In the genomic region with DNA sequence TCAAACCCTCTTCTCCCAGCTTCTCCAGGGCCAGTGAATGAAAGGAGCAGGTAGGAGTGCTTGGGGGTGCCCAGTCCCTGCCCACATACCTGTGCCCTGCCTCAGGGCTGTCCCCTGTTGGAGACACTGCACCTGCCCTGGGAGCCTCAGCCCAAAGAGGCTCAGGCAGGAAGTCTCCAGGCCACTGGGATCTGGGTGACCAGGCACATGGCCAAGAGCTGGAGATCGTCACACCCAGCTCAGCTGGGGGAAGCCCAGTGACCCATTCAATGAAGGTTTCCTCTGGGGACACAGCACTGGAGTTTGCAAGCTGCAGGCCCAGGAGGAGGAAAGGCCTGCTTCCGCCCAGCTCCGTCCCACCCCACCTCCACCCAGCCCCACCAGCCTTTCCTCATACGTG, we compare ENCODE assay signal across 11 cellular contexts.
A peak's percentile ranks its signal among the peaks of the same experiment; 100 is the strongest.
DNase-seq lines count a peak whose midpoint lies in the region; ATAC-seq, FAIRE-seq and TF ChIP-seq lines count a peak whose summit lies in the region.
"Had no signal": no experiment of that assay in that cellular context is flagged by ENCODE, and none has a peak within 500 bp of the region (broad histone marks: within the 10 kb centered on the region; RNA-seq: fewer than 3 reads in every experiment).

No MANE protein-coding gene starts in this region.

- TF ChIP-seq RAD21 in H1 (IDR thresholded peaks at IDR 0.05 in 1 of 2, conservative IDR thresholded peaks at IDR 0.05 in 1 of 2; ENCODE audit: low read depth in 2 of 2, low read length in 2 of 2), result no peak

- ATAC-seq in lower lobe of right lung, result peak in 1 of 2 donors; percentile 38
- ATAC-seq in upper lobe of right lung, result peak; percentile 48
- ATAC-seq in GM19023 (IDR thresholded peaks at IDR 0.05; ENCODE audit: unreplicated experiment), result no peak
- no peak for ATAC-seq in GM18498 (IDR thresholded peaks at IDR 0.05; ENCODE audit: unreplicated experiment)

- H3K9me3 ChIP-seq in H1 (ENCODE audit: insufficient read depth in 2 of 2, low read depth in 1 of 2, low read length in 1 of 2) (no peaks in the 10 kb centered on the region), lower lobe of right lung (no peaks in the 10 kb centered on the region), upper lobe of right lung (no peaks in the 10 kb centered on the region)

- FAIRE-seq in H1 (lab: Jason Lieb, UNC), result no peak

- H3K4me1 ChIP-seq in H1 (replicated peaks in 1 of 4; ENCODE audit: control insufficient read depth in 3 of 4, insufficient read depth in 4 of 4, low read length in 3 of 4), result peaks cover 0 to 13% (median 3%) of the 10 kb centered on the region in 4 experiments; a peak in 3 of 7 replicates
- peaks cover 39% of the 10 kb centered on the region for H3K4me1 ChIP-seq in lower lobe of right lung
- peaks cover 41% of the 10 kb centered on the region for H3K4me1 ChIP-seq in upper lobe of right lung

- intact Hi-C loops in lower lobe of right lung (cut with DNase I), result no loop called here
- intact Hi-C loops in upper lobe of right lung (cut with DNase I), result no loop called here

- TF ChIP-seq EP300 in H1 (IDR thresholded peaks at IDR 0.05; ENCODE audit: borderline replicate concordance in 1 of 2, low read depth in 2 of 2, low read length in 2 of 2), result no peak

- H3K56ac ChIP-seq in H1 (replicated peaks; ENCODE audit: insufficient read length, low read depth, low read length), result no peak overlapping the region

- H4K20me1 ChIP-seq in H1 (replicated peaks in 1 of 2; ENCODE audit: control insufficient read depth in 1 of 2, insufficient read depth in 2 of 2, low read length in 2 of 2), result no peaks in the 10 kb centered on the region

- no peak overlapping the region for H4K5ac ChIP-seq in H1 (ENCODE audit: insufficient read length, low read depth, low read length)

- no peak overlapping the region for H2BK20ac ChIP-seq in H1 (ENCODE audit: low read length)

- no peak overlapping the region for H4K91ac ChIP-seq in H1 (replicated peaks; ENCODE audit: insufficient read length, low read length)

- no peak overlapping the region for H3K18ac ChIP-seq in H1 (ENCODE audit: extremely low read depth, low read length)

- no peak overlapping the region for H3K23ac ChIP-seq in H1 (ENCODE audit: insufficient read length)

- no peak overlapping the region for H3K4me3 ChIP-seq in H1 (ENCODE audit: extremely low read depth in 1 of 4, insufficient read depth in 2 of 4, low read depth in 3 of 4, low read length in 4 of 4)
- no peak overlapping the region for H3K4me3 ChIP-seq in lower lobe of right lung
- no peak overlapping the region for H3K4me3 ChIP-seq in upper lobe of right lung

- WGBS in H1 (ENCODE audit: extremely low coverage in 1 of 2, insufficient coverage in 1 of 2, insufficient read length in 1 of 2, insufficient replicate concordance in 2 of 2, low coverage in 1 of 2, low lambda C conversion rate in 2 of 2, missing lambda C conversion rate in 1 of 2), 2 experiments, result 82% methylated on average over 2 of the region's 4 CpGs; no CpG with 5 or more reads in 1 of the 2 experiments

- no peak overlapping the region for H4K8ac ChIP-seq in H1 (ENCODE audit: extremely low read depth, insufficient read depth, low read length)

- no peak overlapping the region for H2AK5ac ChIP-seq in H1 (ENCODE audit: low read depth, low read length)

- no peak overlapping the region for H2BK5ac ChIP-seq in H1 (ENCODE audit: low read depth, low read length)

- no peak overlapping the region for H2BK12ac ChIP-seq in H1 (ENCODE audit: low read depth, low read length)

- TF ChIP-seq CTCF in H1 (IDR thresholded peaks at IDR 0.05; ENCODE audit: control extremely low read depth in 1 of 3, insufficient read depth in 1 of 3, low read depth in 1 of 3, low read length in 3 of 3) (no peak), lower lobe of right lung (IDR thresholded peaks at IDR 0.05) (no peak), upper lobe of right lung (IDR thresholded peaks at IDR 0.05) (no peak)

- POLR2A ChIA-PET in H1 (lab: Charles Lee; ENCODE audit: partially characterized antibody), result interaction anchor here (0.9 to 1.4 kb wide), 2 partner anchors 31 to 152 kb away, joined by 3 to 5 read pairs; no protein-coding TSS in a partner anchor

- no peak overlapping the region for H2BK120ac ChIP-seq in H1 (replicated peaks; ENCODE audit: low read depth, low read length)

- no peak overlapping the region for H3K4me2 ChIP-seq in H1 (ENCODE audit: insufficient read depth in 1 of 2, low read depth in 2 of 2, low read length in 2 of 2)

- H3K27me3 ChIP-seq in H1 (replicated peaks in 1 of 4; ENCODE audit: control insufficient read depth in 3 of 4, extremely low read depth in 1 of 4, insufficient read depth in 3 of 4, low read length in 3 of 4), result peaks cover 0 to 11% (median 3%) of the 10 kb centered on the region in 4 experiments; a peak in 3 of 7 replicates
- H3K27me3 ChIP-seq in lower lobe of right lung (ENCODE audit: low read depth), result no peaks in the 10 kb centered on the region
- no peaks in the 10 kb centered on the region for H3K27me3 ChIP-seq in upper lobe of right lung

- no peak overlapping the region for H3K14ac ChIP-seq in H1 (ENCODE audit: insufficient read length)

- no peak overlapping the region for H2BK15ac ChIP-seq in H1 (ENCODE audit: low read length)

- peak overlapping the region; percentile 5 for H3K4ac ChIP-seq in H1 (replicated peaks; ENCODE audit: insufficient read length, low read depth, low read length)

- no peak for TF ChIP-seq POLR2A in H1 (IDR thresholded peaks at IDR 0.05; ENCODE audit: control extremely low read depth in 1 of 2, low read depth in 2 of 2, low read length in 2 of 2)

- H3K27ac ChIP-seq in H1 (ENCODE audit: low read depth, low read length) (no peak overlapping the region), lower lobe of right lung (peak overlapping the region; percentile 67), upper lobe of right lung (peak overlapping the region; percentile 72)

- no peaks in the 10 kb centered on the region for H3K79me1 ChIP-seq in H1 (ENCODE audit: low read depth, low read length)

- DNase-seq in NCI-H2029 (lab: John Stamatoyannopoulos, UW), result peak; percentile 43
- DNase-seq in H1 (ENCODE audit: low read depth in 1 of 2, low spot score in 2 of 2), result no peak
- no peak for DNase-seq in lower lobe of right lung
- DNase-seq in upper lobe of right lung, result no peak
- no peak for DNase-seq in midbrain (lab: John Stamatoyannopoulos, UW)
- DNase-seq: CD8-positive, alpha-beta memory T cell; NCI-H1417; NCI-H526; SHP77 treated with DMSO at 0.1 percent for 48 hours had no signal

- H3K23me2 ChIP-seq in H1 (ENCODE audit: low read depth, low read length), result no peaks in the 10 kb centered on the region

- CTCF ChIA-PET in H1 (lab: Charles Lee; ENCODE audit: partially characterized antibody), result interaction anchor here (0.6 to 2.3 kb wide), 13 partner anchors 9 to 212 kb away, joined by 3 to 8 read pairs (median 3); no protein-coding TSS in a partner anchor

- H3K36me3 ChIP-seq in H1 (ENCODE audit: control insufficient read depth in 2 of 4, insufficient read depth in 4 of 4, low read length in 3 of 4) (no peaks in the 10 kb centered on the region), lower lobe of right lung (no peaks in the 10 kb centered on the region), upper lobe of right lung (no peaks in the 10 kb centered on the region)

- H2AFZ ChIP-seq in H1 (ENCODE audit: low read length), result no peak overlapping the region

- H3K9ac ChIP-seq in H1 (replicated peaks in 1 of 4; ENCODE audit: extremely low read depth in 1 of 4, low read depth in 3 of 4, low read length in 3 of 4), result no peak overlapping the region

- no peaks in the 10 kb centered on the region for H3K79me2 ChIP-seq in H1 (ENCODE audit: control insufficient read depth in 1 of 2, insufficient read depth in 2 of 2, low read length in 2 of 2)

TF ChIP-seq in H1, 55 proteins besides CTCF, POLR2A, EP300 and RAD21 (continues in another document):
- no peak for TF ChIP-seq NRF1 (IDR thresholded peaks at IDR 0.05; ENCODE audit: low read depth, low read length)
- no peak for TF ChIP-seq CTBP2 (IDR thresholded peaks at IDR 0.05; ENCODE audit: borderline replicate concordance, insufficient read depth, insufficient read length, low read length)
- TF ChIP-seq MAFK (IDR thresholded peaks at IDR 0.05; ENCODE audit: low read depth, low read length), result no peak
- TF ChIP-seq, protein P1, sequence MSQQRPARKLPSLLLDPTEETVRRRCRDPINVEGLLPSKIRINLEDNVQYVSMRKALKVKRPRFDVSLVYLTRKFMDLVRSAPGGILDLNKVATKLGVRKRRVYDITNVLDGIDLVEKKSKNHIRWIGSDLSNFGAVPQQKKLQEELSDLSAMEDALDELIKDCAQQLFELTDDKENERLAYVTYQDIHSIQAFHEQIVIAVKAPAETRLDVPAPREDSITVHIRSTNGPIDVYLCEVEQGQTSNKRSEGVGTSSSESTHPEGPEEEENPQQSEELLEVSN (IDR thresholded peaks at IDR 0.05), result no peak
- no peak for TF ChIP-seq TBP (IDR thresholded peaks at IDR 0.05; ENCODE audit: low read depth, low read length)
